Comparison of ENCODE assay signal across 29 cellular contexts in the genomic region with DNA sequence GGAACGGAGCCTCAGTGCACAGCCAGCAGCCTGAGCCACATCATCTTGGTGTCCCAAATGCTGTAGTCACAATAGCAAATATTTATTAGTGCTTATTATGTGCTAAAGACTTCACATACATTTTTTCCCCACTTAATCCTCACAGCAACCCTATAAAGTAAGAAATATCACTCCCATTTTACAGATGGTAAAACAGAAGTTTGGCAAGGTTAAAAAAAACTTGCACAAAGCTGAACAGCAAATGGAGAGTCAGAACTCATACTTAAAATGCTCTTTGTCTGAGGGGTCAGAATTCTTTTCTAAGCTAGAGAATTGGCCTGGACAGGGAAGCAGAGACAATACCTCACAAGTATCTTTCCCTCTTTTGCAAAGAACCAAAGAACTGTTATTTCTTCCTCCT. TPM values are rescaled to one million over a fixed set of nuclear protein-coding genes. Genes with fewer than 3 reads are reported as not detected.
"Had no signal": no experiment of that assay in that cellular context is flagged by ENCODE, and none has a peak within 500 bp of the region (broad histone marks: within the 10 kb centered on the region; RNA-seq: fewer than 3 reads in every experiment).

No MANE protein-coding gene starts in this region.

- H3K4me1 ChIP-seq: uterus had no signal

- ATAC-seq: naive thymus-derived CD8-positive, alpha-beta T cell; pancreas; psoas muscle; right cardiac atrium; sciatic nerve; stimulated activated memory B cell treated with anti-CD40 and anti-IgM and Interleukin-4, amounts not matched to agents 10 μg/mL and 1 μg/mL and 100 μg/mL, for 72 hours; stimulated activated naive CD8-positive, alpha-beta T cell treated with anti-CD3 and anti-CD28 coated beads, Interleukin-15, amount 100 ng/mL, for 72 hours; stimulated activated naive CD8-positive, alpha-beta T cell treated with anti-CD3 and anti-CD28 coated beads, Interleukin-15, Interleukin-2, amounts not matched to agents 100 U/mL and 50 U/mL, for 24 hours; upper lobe of right lung had no signal

- H3K27me3 ChIP-seq: pancreas, suprapubic skin, testis, tibial artery, upper lobe of right lung, uterus had no signal

- DNase-seq: naive B cell; naive thymus-derived CD8-positive, alpha-beta T cell; pancreas; posterior cingulate gyrus; psoas muscle; right cardiac atrium; spleen; stimulated activated CD4-positive, alpha-beta T cell treated with anti-CD3 and anti-CD28 coated beads, Interleukin-12 subunit alpha, Interleukin-12 subunit beta, amount 100 ng/mL, for 4 hours; stimulated activated CD4-positive, alpha-beta T cell treated with anti-CD3 and anti-CD28 coated beads, Interleukin-1b, Interleukin-23, amount 100 ng/mL, for 48 hours; stimulated activated CD4-positive, alpha-beta T cell treated with anti-CD3 and anti-CD28 coated beads, Interleukin-4, amount 100 ng/mL, for 1 hour; stimulated activated CD4-positive, alpha-beta T cell treated with anti-CD3 and anti-CD28 coated beads, Interleukin-4, amount 100 ng/mL, for 4 hours; stimulated activated CD8-positive, alpha-beta memory T cell treated with anti-CD3 and anti-CD28 coated beads, Interleukin-4, amount 100 ng/mL, for 48 hours; stimulated activated naive CD4-positive, alpha-beta T cell; stimulated activated naive CD8-positive, alpha-beta T cell treated with anti-CD3 and anti-CD28 coated beads, Interleukin-15, amount 100 ng/mL, for 72 hours; stimulated activated naive CD8-positive, alpha-beta T cell treated with anti-CD3 and anti-CD28 coated beads, Interleukin-15, Interleukin-2, amounts not matched to agents 100 U/mL and 50 U/mL, for 24 hours; substantia nigra; testis; tibial artery; transverse colon; upper lobe of right lung; uterus had no signal

- H3K4me3 ChIP-seq: pancreas, psoas muscle, skin epidermis, smooth muscle cell, spleen, suprapubic skin, testis, tibial artery, transverse colon, upper lobe of right lung, uterus had no signal

- H3K36me3 Mint-ChIP-seq: naive B cell; stimulated activated memory B cell treated with anti-CD40 and anti-IgM and Interleukin-4, amounts not matched to agents 10 μg/mL and 1 μg/mL and 100 μg/mL, for 72 hours; type B pancreatic cell had no signal

- H3K9me3 ChIP-seq: pancreas, psoas muscle, spleen, suprapubic skin, testis, tibial artery, transverse colon, upper lobe of right lung, uterus had no signal

- H3K27ac ChIP-seq: pancreas, psoas muscle, skin epidermis, spleen, suprapubic skin, testis, tibial artery, transverse colon, upper lobe of right lung, uterus had no signal

- H3K36me3 ChIP-seq: pancreas, spleen, suprapubic skin, tibial artery, transverse colon, upper lobe of right lung, uterus had no signal

- H3K27ac Mint-ChIP-seq: naive B cell; naive thymus-derived CD8-positive, alpha-beta T cell; nephron; progenitor cell of endocrine pancreas; stimulated activated memory B cell treated with anti-CD40 and anti-IgM and Interleukin-4, amounts not matched to agents 10 μg/mL and 1 μg/mL and 100 μg/mL, for 72 hours; stimulated activated naive CD8-positive, alpha-beta T cell treated with anti-CD3 and anti-CD28 coated beads, Interleukin-15, amount 100 ng/mL, for 72 hours had no signal

- H3K4me2 ChIP-seq: smooth muscle cell had no signal

- H3K4me3 Mint-ChIP-seq: naive thymus-derived CD8-positive, alpha-beta T cell; nephron; stimulated activated memory B cell treated with anti-CD40 and anti-IgM and Interleukin-4, amounts not matched to agents 10 μg/mL and 1 μg/mL and 100 μg/mL, for 72 hours; stimulated activated naive CD8-positive, alpha-beta T cell treated with anti-CD3 and anti-CD28 coated beads, Interleukin-15, amount 100 ng/mL, for 72 hours; type B pancreatic cell had no signal

- FAIRE-seq: pancreas had no signal

- H3K9me3 Mint-ChIP-seq: naive B cell; nephron; stimulated activated memory B cell treated with anti-CD40 and anti-IgM and Interleukin-4, amounts not matched to agents 10 μg/mL and 1 μg/mL and 100 μg/mL, for 72 hours; stimulated activated naive CD8-positive, alpha-beta T cell treated with anti-CD3 and anti-CD28 coated beads, Interleukin-15, amount 100 ng/mL, for 72 hours; type B pancreatic cell had no signal

RNA-seq across cellular contexts. Expression of a gene that starts 30.9 kb away (rescaled TPM):
- total RNA-seq: naive thymus-derived CD8-positive, alpha-beta T cell had no signal
- polyA plus RNA-seq: naive thymus-derived CD8-positive, alpha-beta T cell had no signal
